11 cellular contexts compared by ENCODE assay signal in the genomic region with DNA sequence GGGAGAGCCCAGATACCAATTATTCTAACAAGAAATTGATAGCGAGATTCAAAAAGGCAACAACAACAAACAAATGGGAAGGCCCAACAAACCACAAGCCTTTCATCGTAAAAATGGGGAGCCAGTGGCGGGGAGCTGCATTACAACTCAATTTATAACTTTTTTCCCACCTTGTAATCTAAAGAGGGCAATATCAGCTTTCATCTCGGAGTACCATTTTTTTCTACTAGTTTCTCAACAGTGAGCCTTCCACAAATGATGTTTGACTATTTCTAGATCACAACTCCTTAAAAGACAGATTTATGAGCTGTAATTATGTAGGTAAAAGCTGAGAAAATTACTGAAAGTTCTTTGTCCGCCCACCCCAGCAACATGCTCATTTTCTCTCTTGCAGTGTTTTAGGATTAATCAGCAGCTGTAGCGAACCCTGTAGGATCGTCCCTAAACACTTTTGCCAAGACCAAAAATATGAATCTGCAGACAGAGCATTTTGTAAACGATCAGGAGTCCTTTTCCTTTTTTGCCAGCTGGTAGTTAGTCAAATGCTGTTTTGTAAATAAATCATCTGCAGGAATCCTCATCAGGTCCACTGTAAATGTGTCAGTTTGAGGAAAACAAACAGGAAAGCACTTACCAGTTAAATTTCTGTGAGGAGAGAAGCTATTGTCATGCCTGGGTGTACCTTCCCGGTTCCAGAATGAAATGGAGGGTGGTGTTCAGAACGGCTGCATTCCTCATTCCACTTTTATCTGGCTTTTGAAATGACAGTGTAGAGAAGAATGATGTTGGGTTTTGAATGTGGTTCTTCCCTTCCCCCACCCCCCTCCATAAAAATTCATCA. TPM values are rescaled to one million over a fixed set of nuclear protein-coding genes. Genes with fewer than 3 reads are reported as not detected.
DNase-seq lines count a peak whose midpoint lies in the region; ATAC-seq lines count a peak whose summit lies in the region.
"Had no signal": no experiment of that assay in that cellular context is flagged by ENCODE, and none has a peak within 500 bp of the region (broad histone marks: within the 10 kb centered on the region; RNA-seq: fewer than 3 reads in every experiment).

No MANE protein-coding gene starts in this region.

- H3K4me1 ChIP-seq in SJCRH30: peaks cover 10% of the 10 kb centered on the region
- H3K4me1 ChIP-seq in subcutaneous abdominal adipose tissue (ENCODE audit: control insufficient read depth in 5 of 5, insufficient read depth in 5 of 5, low read length in 5 of 5): peaks cover 0 to 4% (median 3%) of the 10 kb centered on the region in 5 donors

- H3K9me3 Mint-ChIP-seq in T-helper 2 cell treated with Interferon-gamma antibody and Interleukin-4, amounts not matched to agents 5 μg/mL and 100 μg/mL, for 36 hours: no peaks in the 10 kb centered on the region
- H3K9me3 Mint-ChIP-seq: activated B cell treated with CpG ODN at 0.5 μM for 24 hours had no signal

- H3K9me3 ChIP-seq in SJCRH30 (replicated peaks): no peaks in the 10 kb centered on the region
- no peaks in the 10 kb centered on the region for H3K9me3 ChIP-seq in subcutaneous abdominal adipose tissue (ENCODE audit: control insufficient read depth in 5 of 5, low read length in 5 of 5)

- DNase-seq in NCI-H2107 treated with DMSO at 0.1 percent for 48 hours (lab: John Stamatoyannopoulos, UW; ENCODE audit: unreplicated experiment) (peak; percentile 37), NCI-H2107 (lab: John Stamatoyannopoulos, UW) (no peak), SJCRH30 (peak in 1 of 2 experiments; percentile 42), hepatic stellate cell (ENCODE audit: low spot score) (peak; percentile 52), T1000 (lab: John Stamatoyannopoulos, UW) (no peak)
- DNase-seq in T-helper 2 cell treated with Interferon-gamma antibody and Interleukin-4, amounts not matched to agents 5 μg/mL and 100 μg/mL, for 36 hours (ENCODE audit: low spot score): no peak
- DNase-seq: activated B cell treated with CpG ODN at 0.5 μM for 24 hours; effector CD8-positive, alpha-beta T cell had no signal

- H3K4me3 ChIP-seq in SJCRH30: peak overlapping the region; percentile 56
- peak overlapping the region in 3 of 5 donors; percentile 26 to 45 (median 32) for H3K4me3 ChIP-seq in subcutaneous abdominal adipose tissue (ENCODE audit: low read depth in 1 of 5, low read length in 5 of 5)

- no peak overlapping the region for H3K9ac ChIP-seq in subcutaneous abdominal adipose tissue (ENCODE audit: low read length in 5 of 5)

- peaks cover 25% of the 10 kb centered on the region for H3K27me3 Mint-ChIP-seq in T-helper 2 cell treated with Interferon-gamma antibody and Interleukin-4, amounts not matched to agents 5 μg/mL and 100 μg/mL, for 36 hours (ENCODE audit: low read depth)

- no peak overlapping the region for H3K27ac Mint-ChIP-seq in T-helper 2 cell treated with Interferon-gamma antibody and Interleukin-4, amounts not matched to agents 5 μg/mL and 100 μg/mL, for 36 hours
- H3K27ac Mint-ChIP-seq: activated B cell treated with CpG ODN at 0.5 μM for 24 hours, B cell had no signal

- H3K4me1 Mint-ChIP-seq in T-helper 2 cell treated with Interferon-gamma antibody and Interleukin-4, amounts not matched to agents 5 μg/mL and 100 μg/mL, for 36 hours (ENCODE audit: low read depth): no peaks in the 10 kb centered on the region
- H3K4me1 Mint-ChIP-seq: activated B cell treated with CpG ODN at 0.5 μM for 24 hours, B cell had no signal

- H3K27ac ChIP-seq in SJCRH30 (peak overlapping the region; percentile 18), subcutaneous abdominal adipose tissue (ENCODE audit: low read depth, low read length) (no peak overlapping the region)

- no peaks in the 10 kb centered on the region for H3K27me3 ChIP-seq in SJCRH30
- no peaks in the 10 kb centered on the region for H3K27me3 ChIP-seq in subcutaneous abdominal adipose tissue (ENCODE audit: control insufficient read depth in 5 of 5, insufficient read depth in 4 of 5, low read length in 5 of 5)

- H3K36me3 Mint-ChIP-seq in T-helper 2 cell treated with Interferon-gamma antibody and Interleukin-4, amounts not matched to agents 5 μg/mL and 100 μg/mL, for 36 hours (ENCODE audit: low read depth): no peaks in the 10 kb centered on the region

- no peaks in the 10 kb centered on the region for H3K36me3 ChIP-seq in SJCRH30
- H3K36me3 ChIP-seq in subcutaneous abdominal adipose tissue (ENCODE audit: control insufficient read depth in 5 of 5, insufficient read depth in 5 of 5, low read length in 5 of 5): no peaks in the 10 kb centered on the region

- no peak for ATAC-seq in HG02973 (IDR thresholded peaks at IDR 0.05; ENCODE audit: unreplicated experiment)

- H3K4me3 Mint-ChIP-seq in T-helper 2 cell treated with Interferon-gamma antibody and Interleukin-4, amounts not matched to agents 5 μg/mL and 100 μg/mL, for 36 hours: no peak overlapping the region
- H3K4me3 Mint-ChIP-seq: activated B cell treated with CpG ODN at 0.5 μM for 24 hours, B cell had no signal

RNA-seq across cellular contexts. Expression of gene EEF1B2, which starts 53.2 kb away (rescaled TPM):
- 945 and 1,044 TPM in 2 replicates for total RNA-seq in SJCRH30 (2014; rRNA removed; shearing (Covaris generic))

RNA-seq across cellular contexts. Expression of gene NDUFS1, which starts 53.6 kb away (rescaled TPM):
- total RNA-seq in SJCRH30 (2014; rRNA removed; shearing (Covaris generic)): 115 and 124 TPM in 2 replicates

Comparison
In these comparisons a context has a peak if more than half of its experiments do, and no peak if none do; other contexts are left out.
1. DNase-seq: peak in NCI-H2107 treated with DMSO at 0.1 percent for 48 hours (single experiment) and hepatic stellate cell (single experiment); none in NCI-H2107 (single experiment), T-helper 2 cell treated with Interferon-gamma antibody and Interleukin-4, amounts not matched to agents 5 μg/mL and 100 μg/mL, for 36 hours (single experiment) and T1000 (single experiment).